17 cellular contexts compared by ENCODE assay signal in genomic region chr5:98570010-98570409, GRCh38.
A peak's percentile ranks its signal among the peaks of the same experiment; 100 is the strongest.
DNase-seq lines count a peak whose midpoint lies in the region; ATAC-seq and TF ChIP-seq lines count a peak whose summit lies in the region.
"Had no signal": no experiment of that assay in that cellular context is flagged by ENCODE, and none has a peak within 500 bp of the region (broad histone marks: within the 10 kb centered on the region; RNA-seq: fewer than 3 reads in every experiment).

No MANE protein-coding gene starts in this region.

- TF ChIP-seq EP300 in stomach (IDR thresholded peaks at IDR 0.05), result no peak

- H3K27ac ChIP-seq in stomach, result no peak overlapping the region
- H3K27ac ChIP-seq: colonic mucosa, esophagus muscularis mucosa, PC-9, VCaP had no signal

- TF ChIP-seq CTCF in astrocyte of the cerebellum (IDR thresholded peaks at IDR 0.05; ENCODE audit: low read depth, low read length, missing control alignments), result no peak
- TF ChIP-seq CTCF in stomach (IDR thresholded peaks at IDR 0.05), result no peak

- H3K9me3 ChIP-seq in stomach, result no peaks in the 10 kb centered on the region
- H3K9me3 ChIP-seq: colonic mucosa, esophagus muscularis mucosa had no signal

- in situ Hi-C loops in astrocyte of the cerebellum (cut with HindIII; ENCODE audit: low sequenced_read_pairs), result no loop called here

- no peaks in the 10 kb centered on the region for H3K27me3 ChIP-seq in stomach
- H3K27me3 ChIP-seq: colonic mucosa, esophagus muscularis mucosa had no signal

- DNase-seq in HS-27A (ENCODE audit: low read depth) (peak; percentile 12), astrocyte of the cerebellum (ENCODE audit: low read depth) (peak; percentile 39), glomerular visceral epithelial cell (ENCODE audit: extremely low spot score) (peak; percentile 17), stomach (no peak), NCI-H510A (lab: John Stamatoyannopoulos, UW) (no peak)
- no peak for DNase-seq in activated CD4-positive, CD25-positive, alpha-beta regulatory T cell (lab: John Stamatoyannopoulos, UW)
- DNase-seq: activated CD8-positive, alpha-beta T cell treated with anti-CD3 and anti-CD28 coated beads, Interleukin-2, amount 10 ng/mL, durations not matched to agents 7 days and 5 days; activated naive CD8-positive, alpha-beta T cell treated with anti-CD3 and anti-CD28 coated beads, Interleukin-2, amount 50 U/mL, for 24 hours; colonic mucosa; H7; naive B cell; NCI-H2081; NCI-H524 treated with DMSO at 0.1 percent for 48 hours had no signal

- no peak overlapping the region for H3K4me3 ChIP-seq in astrocyte of the cerebellum (ENCODE audit: low read depth, low read length)
- no peak overlapping the region for H3K4me3 ChIP-seq in stomach
- H3K4me3 ChIP-seq: colonic mucosa, esophagus muscularis mucosa, PC-9 had no signal

- 12 to 26% (median 13%) methylated on average over 1 of the region's 1 CpG for WGBS in stomach, 5 donors

- ATAC-seq in HG03045 (IDR thresholded peaks at IDR 0.05; ENCODE audit: unreplicated experiment), result no peak
- ATAC-seq: activated CD8-positive, alpha-beta T cell treated with anti-CD3 and anti-CD28 coated beads, Interleukin-2, amount 10 ng/mL, durations not matched to agents 7 days and 5 days; activated naive CD8-positive, alpha-beta T cell treated with anti-CD3 and anti-CD28 coated beads, Interleukin-2, amount 50 U/mL, for 24 hours had no signal

- no peak for TF ChIP-seq POLR2A in stomach (IDR thresholded peaks at IDR 0.05)

- no peaks in the 10 kb centered on the region for H3K36me3 ChIP-seq in stomach
- H3K36me3 ChIP-seq: colonic mucosa, esophagus muscularis mucosa had no signal

- peaks cover 0 to 9% (median 4%) of the 10 kb centered on the region in 4 donors for H3K4me1 ChIP-seq in stomach
- H3K4me1 ChIP-seq: colonic mucosa, esophagus muscularis mucosa had no signal

- intact Hi-C loops in stomach (cut with DNase I; ENCODE audit: low total_unique reads), result no loop called here

Comparison
In these comparisons a context has a peak if more than half of its experiments do, and no peak if none do; other contexts are left out.
1. DNase-seq: peak in HS-27A (single experiment), astrocyte of the cerebellum (single experiment) and glomerular visceral epithelial cell (single experiment); none in stomach (single experiment), NCI-H510A (single experiment) and activated CD4-positive, CD25-positive, alpha-beta regulatory T cell (0 of 4).